Comparison of ENCODE assay signal across 11 cellular contexts in genomic region chr4:2295535-2296442, GRCh38. TPM values are rescaled to one million over a fixed set of nuclear protein-coding genes. Genes with fewer than 3 reads are reported as not detected.
DNase-seq lines count a peak whose midpoint lies in the region; ATAC-seq and TF ChIP-seq lines count a peak whose summit lies in the region.
"Had no signal": no experiment of that assay in that cellular context is flagged by ENCODE, and none has a peak within 500 bp of the region (broad histone marks: within the 10 kb centered on the region; RNA-seq: fewer than 3 reads in every experiment).

No MANE protein-coding gene starts in this region.

- intact Hi-C loops in Right ventricle myocardium inferior (cut with DNase I): no loop called here
- intact Hi-C loops in Panc1 (cut with micrococcal nuclease; ENCODE audit: unreplicated experiment): no loop called here
- intact Hi-C loops in upper lobe of right lung (cut with DNase I): no loop called here
- intact Hi-C loops in uterus (cut with DNase I; ENCODE audit: low total_unique reads): no loop called here

- no peak overlapping the region for H3K27ac ChIP-seq in right atrium auricular region
- no peak overlapping the region for H3K27ac ChIP-seq in Panc1 (ENCODE audit: low read length)
- no peak overlapping the region for H3K27ac ChIP-seq in upper lobe of right lung
- H3K27ac ChIP-seq in uterus: no peak overlapping the region
- H3K27ac ChIP-seq: parathyroid adenoma, vagina had no signal

- POLR2A ChIA-PET in Panc1 (lab: Charles Lee): no interaction called here
- POLR2A ChIA-PET in HEK293T (lab: Yijun Ruan, JAX): no interaction called here

- no peak overlapping the region for H3K4me3 Mint-ChIP-seq in immature natural killer cell

- peak overlapping the region; percentile 3 to 81 (median 72) for H3K27ac Mint-ChIP-seq in immature natural killer cell

- ATAC-seq in Right ventricle myocardium inferior: peak; percentile 38
- ATAC-seq in Panc1: peak; percentile 51; the same call in 1 of the 2 replicates
- ATAC-seq in upper lobe of right lung: no peak

- no peak overlapping the region for H3K4me3 ChIP-seq in right atrium auricular region
- H3K4me3 ChIP-seq in Panc1 (ENCODE audit: low read depth in 2 of 2, low read length in 2 of 2): no peak overlapping the region
- no peak overlapping the region for H3K4me3 ChIP-seq in upper lobe of right lung
- H3K4me3 ChIP-seq in uterus: no peak overlapping the region
- H3K4me3 ChIP-seq: vagina had no signal

- H3K36me3 Mint-ChIP-seq in immature natural killer cell: peaks cover 12 to 24% (median 16%) of the 10 kb centered on the region in 3 donors

- BruUV-seq in Panc1 (replicated peaks; lab: Mats Ljungman, UMichigan): no TSS peak

- H3K36me3 ChIP-seq in right atrium auricular region (no peaks in the 10 kb centered on the region), Panc1 (ENCODE audit: control insufficient read depth, insufficient read depth, low read length) (no peaks in the 10 kb centered on the region), upper lobe of right lung (no peaks in the 10 kb centered on the region), uterus (no peaks in the 10 kb centered on the region)
- H3K36me3 ChIP-seq: vagina had no signal

- DNase-seq in Right ventricle myocardium inferior (ENCODE audit: missing footprints) (no peak), right atrium auricular region (ENCODE audit: low spot score) (no peak), Panc1 (ENCODE audit: low read depth, low spot score) (no peak), immature natural killer cell (no peak), upper lobe of right lung (peak; percentile 56), uterus (no peak), NCI-H510A (lab: John Stamatoyannopoulos, UW) (no peak), HEK293T (ENCODE audit: extremely low spot score) (no peak)
- DNase-seq: KG1 had no signal

- H3K27me3 ChIP-seq in right atrium auricular region (no peaks in the 10 kb centered on the region), Panc1 (ENCODE audit: control insufficient read depth, insufficient read depth, low read length) (no peaks in the 10 kb centered on the region), upper lobe of right lung (no peaks in the 10 kb centered on the region), uterus (no peaks in the 10 kb centered on the region)
- H3K27me3 ChIP-seq: vagina had no signal

- CTCF ChIA-PET in Panc1 (lab: Charles Lee): no interaction called here
- CTCF ChIA-PET in HEK293T (lab: Yijun Ruan, JAX): no interaction called here

- no peak for TF ChIP-seq CTCF in right atrium auricular region (IDR thresholded peaks at IDR 0.05)
- no peak for TF ChIP-seq CTCF in Panc1 (IDR thresholded peaks at IDR 0.05)
- TF ChIP-seq CTCF in upper lobe of right lung (IDR thresholded peaks at IDR 0.05): no peak
- TF ChIP-seq CTCF in uterus (IDR thresholded peaks at IDR 0.05): no peak

- peaks cover 31 to 35% of the 10 kb centered on the region in 2 donors for H3K4me1 Mint-ChIP-seq in immature natural killer cell

- TF ChIP-seq POLR2A in uterus (IDR thresholded peaks at IDR 0.05): no peak

- H3K27me3 Mint-ChIP-seq in immature natural killer cell (ENCODE audit: low read depth in 3 of 3): peaks cover 5 to 9% (median 7%) of the 10 kb centered on the region in 3 donors

- H3K9me3 Mint-ChIP-seq in immature natural killer cell: peaks cover 0 to 2% (median 0%) of the 10 kb centered on the region in 6 donors

- no peaks in the 10 kb centered on the region for H3K9me3 ChIP-seq in right atrium auricular region
- H3K9me3 ChIP-seq in Panc1 (ENCODE audit: control insufficient read depth, insufficient read depth, low read depth, low read length): no peaks in the 10 kb centered on the region
- H3K9me3 ChIP-seq in upper lobe of right lung: peaks cover 3% of the 10 kb centered on the region
- no peaks in the 10 kb centered on the region for H3K9me3 ChIP-seq in uterus
- H3K9me3 ChIP-seq: vagina had no signal

- in situ Hi-C loops in Panc1 (cut with HindIII; ENCODE audit: low pct_unique_long_range_greater_than_20kb, low sequenced_read_pairs): no loop called here

- no peaks in the 10 kb centered on the region for H3K4me1 ChIP-seq in right atrium auricular region
- no peaks in the 10 kb centered on the region for H3K4me1 ChIP-seq in Panc1 (ENCODE audit: control insufficient read depth, insufficient read depth, low read length)
- no peaks in the 10 kb centered on the region for H3K4me1 ChIP-seq in upper lobe of right lung
- H3K4me1 ChIP-seq in uterus: peaks cover 0 to 5% of the 10 kb centered on the region in 2 donors
- H3K4me1 ChIP-seq: parathyroid adenoma had no signal

TF ChIP-seq in HEK293T, 16 proteins besides CTCF, POLR2A, EP300 and RAD21:
- no peak for TF ChIP-seq NFRKB (IDR thresholded peaks at IDR 0.05)
- no peak for TF ChIP-seq CTBP1 (IDR thresholded peaks at IDR 0.05; ENCODE audit: borderline replicate concordance)
- no peak for TF ChIP-seq BHLHE40 (IDR thresholded peaks at IDR 0.05; ENCODE audit: borderline replicate concordance)
- no peak for TF ChIP-seq HDGF (IDR thresholded peaks at IDR 0.05; ENCODE audit: borderline replicate concordance)
- TF ChIP-seq, protein P1, sequence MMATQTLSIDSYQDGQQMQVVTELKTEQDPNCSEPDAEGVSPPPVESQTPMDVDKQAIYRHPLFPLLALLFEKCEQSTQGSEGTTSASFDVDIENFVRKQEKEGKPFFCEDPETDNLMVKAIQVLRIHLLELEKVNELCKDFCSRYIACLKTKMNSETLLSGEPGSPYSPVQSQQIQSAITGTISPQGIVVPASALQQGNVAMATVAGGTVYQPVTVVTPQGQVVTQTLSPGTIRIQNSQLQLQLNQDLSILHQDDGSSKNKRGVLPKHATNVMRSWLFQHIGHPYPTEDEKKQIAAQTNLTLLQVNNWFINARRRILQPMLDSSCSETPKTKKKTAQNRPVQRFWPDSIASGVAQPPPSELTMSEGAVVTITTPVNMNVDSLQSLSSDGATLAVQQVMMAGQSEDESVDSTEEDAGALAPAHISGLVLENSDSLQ (IDR thresholded peaks at IDR 0.05): no peak
- TF ChIP-seq ZNF384 (IDR thresholded peaks at IDR 0.05): no peak
- TF ChIP-seq SP1 (IDR thresholded peaks at IDR 0.05): no peak
- TF ChIP-seq FOXK2 (IDR thresholded peaks at IDR 0.05): no peak
- TF ChIP-seq LEF1 (IDR thresholded peaks at IDR 0.05; ENCODE audit: borderline replicate concordance): no peak
- no peak for TF ChIP-seq ARNT (IDR thresholded peaks at IDR 0.05)
- TF ChIP-seq FOXA1 (IDR thresholded peaks at IDR 0.05): no peak

RNA-seq across cellular contexts. Expression of gene MXD4, which starts 33.9 kb away (rescaled TPM):
- 36.0 TPM for total RNA-seq in Right ventricle myocardium inferior
- total RNA-seq in right atrium auricular region: 10 to 100 TPM; 33.4 to 34.9 TPM
- total RNA-seq in Panc1 (2021; ENCODE audit: unreplicated experiment): 32.7 TPM
- polyA plus RNA-seq in Panc1 (2012; ENCODE audit: insufficient read length): 45.0 TPM
- 10 to 100 TPM; 55.0 to 56.1 (median 55.0) TPM for polyA plus RNA-seq in immature natural killer cell
- 72.7 TPM for total RNA-seq in upper lobe of right lung
- 10 to 100 TPM; 15.4 to 53.1 (median 31.8) TPM for total RNA-seq in uterus

RNA-seq across cellular contexts. Expression of gene HAUS3, which starts 53.9 kb away (rescaled TPM):
- 7.7 TPM for total RNA-seq in Right ventricle myocardium inferior
- total RNA-seq in right atrium auricular region: 1 to 10 TPM; 3.7 to 4.1 TPM
- 11.2 TPM for total RNA-seq in Panc1 (2021; ENCODE audit: unreplicated experiment)
- polyA plus RNA-seq in Panc1 (2012; ENCODE audit: insufficient read length): 2.9 TPM
- polyA plus RNA-seq in immature natural killer cell: 10 to 100 TPM; 12.8 to 21.7 (median 16.5) TPM
- 13.0 TPM for total RNA-seq in upper lobe of right lung
- total RNA-seq in uterus: 10 to 100 TPM in 3 of 4 donors, 1 to 10 TPM in 1; 7.4 to 29.9 (median 14.2) TPM

RNA-seq across cellular contexts. Expression of gene POLN, which starts 53.9 kb away (rescaled TPM):
- total RNA-seq in Right ventricle myocardium inferior (2.0 TPM), right atrium auricular region (1 to 10 TPM; 1.3 to 2.8 TPM), Panc1 (2021; ENCODE audit: unreplicated experiment) (4.3 TPM), upper lobe of right lung (2.7 TPM), uterus (1 to 10 TPM in 2 of 4 donors, under 1 TPM in 1, not detected in 1; 0.26 to 5.8 (median 5.5) TPM)
- 2.3 TPM for polyA plus RNA-seq in Panc1 (2012; ENCODE audit: insufficient read length)
- 1 to 10 TPM in 1 of 3 donors, under 1 TPM in 1, not detected in 1; 0.41 to 1.6 TPM for polyA plus RNA-seq in immature natural killer cell
